In the genomic region with DNA sequence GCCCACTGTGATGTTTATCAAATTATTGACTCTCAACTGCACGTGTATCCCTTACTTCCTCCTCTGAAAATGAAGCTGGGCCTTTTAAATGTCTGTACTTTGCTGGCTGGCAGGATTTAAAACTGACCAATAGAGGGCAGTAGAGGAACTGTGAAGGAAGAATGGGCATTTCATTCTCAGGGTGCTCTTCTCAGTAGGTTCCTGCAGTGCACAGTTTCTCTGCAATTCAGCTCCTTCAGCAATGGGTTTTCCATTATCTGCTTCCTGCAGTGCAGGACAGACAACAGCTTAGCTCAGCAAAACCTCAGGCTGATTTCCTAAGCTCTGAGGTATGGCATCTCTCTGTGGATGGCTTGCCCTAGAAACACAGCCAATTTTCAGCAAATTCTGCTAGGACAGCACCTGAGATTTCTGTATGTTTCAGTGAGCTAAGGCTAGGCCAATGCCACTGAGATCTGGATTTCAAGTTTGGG, we compare ENCODE assay signal across 7 cellular contexts.
A peak's percentile ranks its signal among the peaks of the same experiment; 100 is the strongest.
DNase-seq lines count a peak whose midpoint lies in the region; ATAC-seq and TF ChIP-seq lines count a peak whose summit lies in the region.

No MANE protein-coding gene starts in this region.

- H3K79me2 ChIP-seq in GM23248 (ENCODE audit: insufficient read depth), result no peaks in the 10 kb centered on the region

- POLR2A ChIA-PET in Panc1 (lab: Charles Lee), result no interaction called here
- POLR2A ChIA-PET in activated CD4-positive, alpha-beta memory T cell treated with anti-CD3 and anti-CD28 coated beads for 36 hours (lab: Charles Lee), result no interaction called here

- H3K4me2 ChIP-seq in GM23248 (ENCODE audit: unreplicated experiment), result no peak overlapping the region

- H4K20me1 ChIP-seq in GM23248 (ENCODE audit: insufficient read depth), result no peaks in the 10 kb centered on the region

- no peaks in the 10 kb centered on the region for H3K4me1 ChIP-seq in GM23248 (ENCODE audit: insufficient read depth)
- H3K4me1 ChIP-seq in Panc1 (ENCODE audit: control insufficient read depth, insufficient read depth, low read length), result no peaks in the 10 kb centered on the region
- no peaks in the 10 kb centered on the region for H3K4me1 ChIP-seq in psoas muscle

- no peak for ATAC-seq in Panc1
- peak in 1 of 4 donors; percentile 23 for ATAC-seq in psoas muscle

- TF ChIP-seq CTCF in GM12873 (IDR thresholded peaks at IDR 0.05; ENCODE audit: insufficient read depth, low read depth, low read length, missing control alignments), result peak; percentile 66
- peak; percentile 91 for TF ChIP-seq CTCF in LNCaP clone FGC (IDR thresholded peaks at IDR 0.05; ENCODE audit: control insufficient read depth, extremely low read depth, insufficient read depth)
- peak; percentile 75 for TF ChIP-seq CTCF in Panc1 (IDR thresholded peaks at IDR 0.05)
- peak; percentile 85 for TF ChIP-seq CTCF in epithelial cell of esophagus (IDR thresholded peaks at IDR 0.05; ENCODE audit: insufficient read depth, low read depth, low read length, missing control alignments)
- peak; percentile 47 for TF ChIP-seq CTCF in psoas muscle (IDR thresholded peaks at IDR 0.05)

- H3K27me3 ChIP-seq in GM23248 (replicated peaks; ENCODE audit: insufficient read depth) (no peaks in the 10 kb centered on the region), Panc1 (ENCODE audit: control insufficient read depth, insufficient read depth, low read length) (no peaks in the 10 kb centered on the region), psoas muscle (ENCODE audit: insufficient read depth in 3 of 3, low read length in 2 of 3) (no peaks in the 10 kb centered on the region)

- CTCF ChIA-PET in Panc1 (lab: Charles Lee), result interaction anchor here (0.6 to 1.1 kb wide), 3 partner anchors 274 to 1133 kb away, joined by 3 to 5 read pairs (median 3); no protein-coding TSS in a partner anchor
- CTCF ChIA-PET in activated CD4-positive, alpha-beta memory T cell treated with anti-CD3 and anti-CD28 coated beads for 36 hours (lab: Charles Lee), result interaction anchor here (0.6 to 1.2 kb wide), 3 partner anchors 12 to 560 kb away, joined by 3 read pairs; no protein-coding TSS in a partner anchor

- no peaks in the 10 kb centered on the region for H3F3A ChIP-seq in GM23248 (ENCODE audit: insufficient read depth)

- intact Hi-C loops in Panc1 (cut with micrococcal nuclease; ENCODE audit: unreplicated experiment), result no loop called here
- intact Hi-C loops in psoas muscle (cut with DNase I), result no loop called here
- intact Hi-C loops in activated CD4-positive, alpha-beta memory T cell treated with anti-CD3 and anti-CD28 coated beads for 36 hours (cut with micrococcal nuclease), result no loop called here

- H3K36me3 Mint-ChIP-seq in activated CD4-positive, alpha-beta memory T cell treated with anti-CD3 and anti-CD28 coated beads for 36 hours, result no peaks in the 10 kb centered on the region

- H3K4me3 ChIP-seq in GM23248 (no peak overlapping the region), LNCaP clone FGC (ENCODE audit: low read depth, low read length) (no peak overlapping the region), Panc1 (ENCODE audit: low read depth in 2 of 2, low read length in 2 of 2) (no peak overlapping the region), epithelial cell of esophagus (ENCODE audit: low read length) (no peak overlapping the region), psoas muscle (no peak overlapping the region)

- DNase-seq in GM23248 (peak; percentile 54), LNCaP clone FGC (ENCODE audit: low read depth) (peak; percentile 50), Panc1 (ENCODE audit: low read depth, low spot score) (peak; percentile 30), epithelial cell of esophagus (ENCODE audit: low read depth) (peak; percentile 83), psoas muscle (no peak)
- DNase-seq in activated CD4-positive, alpha-beta memory T cell treated with anti-CD3 and anti-CD28 coated beads for 36 hours, result no peak

- no peak overlapping the region for H3K27ac Mint-ChIP-seq in activated CD4-positive, alpha-beta memory T cell treated with anti-CD3 and anti-CD28 coated beads for 36 hours

- H3K4me1 Mint-ChIP-seq in activated CD4-positive, alpha-beta memory T cell treated with anti-CD3 and anti-CD28 coated beads for 36 hours (ENCODE audit: low read depth), result no peaks in the 10 kb centered on the region

- no peaks in the 10 kb centered on the region for H3K9me2 ChIP-seq in GM23248 (ENCODE audit: insufficient read depth)

- in situ Hi-C loops in GM23248 (cut with MboI) (no loop called here), Panc1 (cut with HindIII; ENCODE audit: low pct_unique_long_range_greater_than_20kb, low sequenced_read_pairs) (no loop called here)

- no peaks in the 10 kb centered on the region for H3K27me3 Mint-ChIP-seq in activated CD4-positive, alpha-beta memory T cell treated with anti-CD3 and anti-CD28 coated beads for 36 hours

- H3K4me3 Mint-ChIP-seq in activated CD4-positive, alpha-beta memory T cell treated with anti-CD3 and anti-CD28 coated beads for 36 hours, result no peak overlapping the region

- no peak overlapping the region for H2AFZ ChIP-seq in GM23248

- H3K9me3 ChIP-seq in GM23248 (ENCODE audit: low read depth), result no peaks in the 10 kb centered on the region
- no peaks in the 10 kb centered on the region for H3K9me3 ChIP-seq in Panc1 (ENCODE audit: control insufficient read depth, insufficient read depth, low read depth, low read length)
- no peaks in the 10 kb centered on the region for H3K9me3 ChIP-seq in psoas muscle

- no TSS peak for BruUV-seq in Panc1 (replicated peaks; lab: Mats Ljungman, UMichigan)

- H3K27ac ChIP-seq in GM23248, result no peak overlapping the region
- no peak overlapping the region for H3K27ac ChIP-seq in Panc1 (ENCODE audit: low read length)
- no peak overlapping the region for H3K27ac ChIP-seq in psoas muscle

- H3K9me3 Mint-ChIP-seq in activated CD4-positive, alpha-beta memory T cell treated with anti-CD3 and anti-CD28 coated beads for 36 hours, result peaks cover 11% of the 10 kb centered on the region

- H3K36me3 ChIP-seq in GM23248 (ENCODE audit: low read depth), result no peaks in the 10 kb centered on the region
- H3K36me3 ChIP-seq in Panc1 (ENCODE audit: control insufficient read depth, insufficient read depth, low read length), result no peaks in the 10 kb centered on the region
- H3K36me3 ChIP-seq in psoas muscle (ENCODE audit: insufficient read depth in 1 of 2, low read depth in 1 of 2), result no peaks in the 10 kb centered on the region

- 0% methylated on average over 1 of the region's 1 CpG for WGBS in GM23248 (ENCODE audit: low coverage in 1 of 2, low lambda C conversion rate in 2 of 2, missing lambda C conversion rate in 2 of 2), 2 experiments
- WGBS in psoas muscle, 3 donors, result 0 to 3% (median 1%) methylated on average over 1 of the region's 1 CpG

- H3K9ac ChIP-seq in GM23248, result no peak overlapping the region

Comparison
In these comparisons a context has a peak if more than half of its experiments do, and no peak if none do; other contexts are left out.
1. DNase-seq: peak in GM23248 (single experiment), LNCaP clone FGC (single experiment), Panc1 (single experiment) and epithelial cell of esophagus (single experiment); none in psoas muscle (0 of 2) and activated CD4-positive, alpha-beta memory T cell treated with anti-CD3 and anti-CD28 coated beads for 36 hours (single experiment).
2. Peak in every context shown above with its lines, with median percentiles within 50 percentile points of each other: CTCF ChIP-seq.